In genomic region chr12:1355396-1355795, GRCh38 we compare ENCODE assay signal across 30 cellular contexts.
DNase-seq lines count a peak whose midpoint lies in the region; ATAC-seq, FAIRE-seq and TF ChIP-seq lines count a peak whose summit lies in the region.
"Had no signal": no experiment of that assay in that cellular context is flagged by ENCODE, and none has a peak within 500 bp of the region (broad histone marks: within the 10 kb centered on the region; RNA-seq: fewer than 3 reads in every experiment).

No MANE protein-coding gene starts in this region.

- TF ChIP-seq CTCF in left ventricle myocardium inferior (IDR thresholded peaks at IDR 0.05; ENCODE audit: borderline replicate concordance) (no peak), foreskin keratinocyte (conservative IDR thresholded peaks at IDR 0.05) (no peak)

- no peak overlapping the region for H3K23ac ChIP-seq in mesenchymal stem cell (ENCODE audit: low read length in 2 of 2)

- ATAC-seq in left ventricle myocardium superior (peak; percentile 47), foreskin keratinocyte (no peak)
- ATAC-seq: A549, gastroesophageal sphincter, left cardiac atrium, right cardiac atrium had no signal

- H2AFZ ChIP-seq in mesenchymal stem cell (ENCODE audit: low read depth, low read length), result no peak overlapping the region
- H2AFZ ChIP-seq: hepatocyte, PC-9 had no signal

- no peak overlapping the region for H2BK12ac ChIP-seq in mesenchymal stem cell (ENCODE audit: low read length in 2 of 2)

- H3K4me1 ChIP-seq in left ventricle myocardium inferior (peaks cover 36% of the 10 kb centered on the region), mesenchymal stem cell (ENCODE audit: control insufficient read depth, insufficient read depth, low read depth, low read length) (peaks cover 9% of the 10 kb centered on the region), foreskin keratinocyte (peaks cover 1% of the 10 kb centered on the region)
- H3K4me1 ChIP-seq: spleen had no signal

- H3K36me3 ChIP-seq in left ventricle myocardium inferior, result no peaks in the 10 kb centered on the region
- no peaks in the 10 kb centered on the region for H3K36me3 ChIP-seq in mesenchymal stem cell (ENCODE audit: control insufficient read depth in 1 of 2, insufficient read depth in 2 of 2, low read depth in 1 of 2, low read length in 2 of 2)
- H3K36me3 ChIP-seq: gastroesophageal sphincter, spleen, stomach had no signal

- no peaks in the 10 kb centered on the region for H3K27me3 ChIP-seq in left ventricle myocardium inferior (ENCODE audit: low read depth)
- no peaks in the 10 kb centered on the region for H3K27me3 ChIP-seq in mesenchymal stem cell (ENCODE audit: control insufficient read depth in 1 of 2, insufficient read depth in 1 of 2, low read length in 2 of 2)
- no peaks in the 10 kb centered on the region for H3K27me3 ChIP-seq in foreskin keratinocyte
- H3K27me3 ChIP-seq: gastroesophageal sphincter, hepatocyte, spleen, stomach had no signal

- H3K27ac ChIP-seq in left ventricle myocardium inferior (replicated peaks) (no peak overlapping the region), mesenchymal stem cell (ENCODE audit: low read length, poor library complexity, severe bottlenecking) (peak overlapping the region; percentile 18), foreskin keratinocyte (no peak overlapping the region)
- H3K27ac ChIP-seq: A549, gastroesophageal sphincter, hepatocyte, HL-60, PC-9, spleen, stomach had no signal

- no peak overlapping the region for H2AK5ac ChIP-seq in mesenchymal stem cell (ENCODE audit: low read length, severe bottlenecking)

- H2BK5ac ChIP-seq in mesenchymal stem cell (ENCODE audit: low read depth, low read length, poor library complexity, severe bottlenecking), result no peak overlapping the region

- H3K9ac ChIP-seq in mesenchymal stem cell (ENCODE audit: low read length), result no peak overlapping the region

- peaks cover 7% of the 10 kb centered on the region for H3K79me1 ChIP-seq in mesenchymal stem cell (replicated peaks; ENCODE audit: low read length, poor library complexity, severe bottlenecking)

- no peak overlapping the region for H4K8ac ChIP-seq in mesenchymal stem cell (ENCODE audit: low read length)

- WGBS in mesenchymal stem cell, result 66% methylated on average over 4 of the region's 4 CpGs

- H2BK15ac ChIP-seq in mesenchymal stem cell (ENCODE audit: low read depth, poor library complexity, severe bottlenecking), result no peak overlapping the region

- intact Hi-C loops in left ventricle myocardium superior (cut with micrococcal nuclease), result no loop called here
- intact Hi-C loops in left ventricle myocardium inferior (cut with micrococcal nuclease), result no loop called here

- H4K91ac ChIP-seq in mesenchymal stem cell (ENCODE audit: low read length), result no peak overlapping the region

- no peak overlapping the region for H3K4me2 ChIP-seq in mesenchymal stem cell (ENCODE audit: low read length, poor library complexity, severe bottlenecking)
- H3K4me2 ChIP-seq: A549, hepatocyte, PC-9 had no signal

- no peak overlapping the region for H3K14ac ChIP-seq in mesenchymal stem cell (ENCODE audit: low read length in 2 of 2)

- no peak overlapping the region for H3K4ac ChIP-seq in mesenchymal stem cell (ENCODE audit: low read depth in 1 of 2, low read length in 2 of 2)

- no peak overlapping the region for H2BK120ac ChIP-seq in mesenchymal stem cell (ENCODE audit: low read depth, low read length)

- H3K4me3 ChIP-seq in left ventricle myocardium inferior (no peak overlapping the region), mesenchymal stem cell (ENCODE audit: insufficient read depth in 1 of 2, low read depth in 1 of 2, low read length in 2 of 2) (no peak overlapping the region)
- H3K4me3 ChIP-seq: A549, gastroesophageal sphincter, hepatocyte, PC-9, spleen, stomach had no signal

- DNase-seq in left ventricle myocardium superior, result no peak
- DNase-seq in left ventricle myocardium inferior, result no peak
- DNase-seq in astrocyte of the hippocampus (ENCODE audit: low read depth, low spot score), result peak; percentile 47
- peak; percentile 37 for DNase-seq in mesenchymal stem cell
- no peak for DNase-seq in urothelium cell line (ENCODE audit: low spot score)
- DNase-seq in mesenteric fat pad (ENCODE audit: low spot score), result no peak
- no peak for DNase-seq in OCI-M2 (lab: John Stamatoyannopoulos, UW; ENCODE audit: unreplicated experiment)
- DNase-seq in foreskin keratinocyte, result no peak
- DNase-seq: activated CD4-positive, alpha-beta T cell treated with anti-CD3 and anti-CD28 coated beads for 4 hours; activated CD8-positive, alpha-beta memory T cell treated with anti-CD3 and anti-CD28 coated beads for 24 hours; activated T-cell treated with anti-CD3 and anti-CD28 coated beads for 4 hours; anterior cingulate cortex; CD4-positive, alpha-beta memory T cell; dermis blood vessel endothelial cell; endodermal cell; GOT3; left cardiac atrium; NCI-H1417; NCI-H2029; NCI-H524; NK-92 treated with Interleukin-12 subunit alpha and Interleukin-12 subunit beta, amount 100 ng/mL, for 24 hours; PC-9; right cardiac atrium; spleen; stimulated activated CD4-positive, alpha-beta T cell treated with anti-CD3 and anti-CD28 coated beads, Interleukin-2, amount 100 ng/mL, for 24 hours; stomach had no signal

- no peaks in the 10 kb centered on the region for H3K9me3 ChIP-seq in left ventricle myocardium inferior (replicated peaks)
- H3K9me3 ChIP-seq in mesenchymal stem cell (ENCODE audit: control insufficient read depth, low read length), result no peaks in the 10 kb centered on the region
- H3K9me3 ChIP-seq: A549, gastroesophageal sphincter, spleen, stomach had no signal

- FAIRE-seq in urothelium cell line (lab: Jason Lieb, UNC), result peak; percentile 46
- FAIRE-seq: A549 had no signal

- no peak overlapping the region for H3K18ac ChIP-seq in mesenchymal stem cell (ENCODE audit: low read depth in 1 of 2, low read length in 2 of 2)

Comparison
In these comparisons a context has a peak if more than half of its experiments do, and no peak if none do; other contexts are left out.
1. DNase-seq: peak in astrocyte of the hippocampus (single experiment) and mesenchymal stem cell (single experiment); none in left ventricle myocardium superior (single experiment), left ventricle myocardium inferior (single experiment), urothelium cell line (single experiment), mesenteric fat pad (single experiment), OCI-M2 (single experiment) and foreskin keratinocyte (0 of 2).